In the genomic region with DNA sequence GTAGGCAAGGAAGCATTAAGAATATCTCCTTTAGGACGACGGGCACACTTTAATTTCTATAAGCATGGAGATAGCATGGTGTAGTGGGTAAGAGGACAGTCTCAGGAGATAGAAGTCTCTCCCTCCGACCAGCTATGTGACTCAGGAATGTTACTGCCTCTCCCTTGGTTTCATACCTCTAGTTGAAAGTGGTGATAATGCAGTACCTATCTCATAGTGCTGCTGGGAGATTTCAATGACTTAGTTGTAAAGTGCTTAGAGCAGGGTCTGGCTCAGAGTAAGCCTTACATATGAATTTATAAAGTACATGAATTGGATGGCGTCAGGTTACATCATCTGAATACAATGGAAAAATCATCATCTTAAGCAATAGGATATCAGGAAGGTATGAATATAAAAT, we compare ENCODE assay signal across 2 cellular contexts.
TF ChIP-seq lines count a peak whose summit lies in the region.

No MANE protein-coding gene starts in this region.

TF ChIP-seq in GM23338, 12 proteins besides CTCF, POLR2A, EP300 and RAD21 (continued from another document):
- TF ChIP-seq, protein P1, sequence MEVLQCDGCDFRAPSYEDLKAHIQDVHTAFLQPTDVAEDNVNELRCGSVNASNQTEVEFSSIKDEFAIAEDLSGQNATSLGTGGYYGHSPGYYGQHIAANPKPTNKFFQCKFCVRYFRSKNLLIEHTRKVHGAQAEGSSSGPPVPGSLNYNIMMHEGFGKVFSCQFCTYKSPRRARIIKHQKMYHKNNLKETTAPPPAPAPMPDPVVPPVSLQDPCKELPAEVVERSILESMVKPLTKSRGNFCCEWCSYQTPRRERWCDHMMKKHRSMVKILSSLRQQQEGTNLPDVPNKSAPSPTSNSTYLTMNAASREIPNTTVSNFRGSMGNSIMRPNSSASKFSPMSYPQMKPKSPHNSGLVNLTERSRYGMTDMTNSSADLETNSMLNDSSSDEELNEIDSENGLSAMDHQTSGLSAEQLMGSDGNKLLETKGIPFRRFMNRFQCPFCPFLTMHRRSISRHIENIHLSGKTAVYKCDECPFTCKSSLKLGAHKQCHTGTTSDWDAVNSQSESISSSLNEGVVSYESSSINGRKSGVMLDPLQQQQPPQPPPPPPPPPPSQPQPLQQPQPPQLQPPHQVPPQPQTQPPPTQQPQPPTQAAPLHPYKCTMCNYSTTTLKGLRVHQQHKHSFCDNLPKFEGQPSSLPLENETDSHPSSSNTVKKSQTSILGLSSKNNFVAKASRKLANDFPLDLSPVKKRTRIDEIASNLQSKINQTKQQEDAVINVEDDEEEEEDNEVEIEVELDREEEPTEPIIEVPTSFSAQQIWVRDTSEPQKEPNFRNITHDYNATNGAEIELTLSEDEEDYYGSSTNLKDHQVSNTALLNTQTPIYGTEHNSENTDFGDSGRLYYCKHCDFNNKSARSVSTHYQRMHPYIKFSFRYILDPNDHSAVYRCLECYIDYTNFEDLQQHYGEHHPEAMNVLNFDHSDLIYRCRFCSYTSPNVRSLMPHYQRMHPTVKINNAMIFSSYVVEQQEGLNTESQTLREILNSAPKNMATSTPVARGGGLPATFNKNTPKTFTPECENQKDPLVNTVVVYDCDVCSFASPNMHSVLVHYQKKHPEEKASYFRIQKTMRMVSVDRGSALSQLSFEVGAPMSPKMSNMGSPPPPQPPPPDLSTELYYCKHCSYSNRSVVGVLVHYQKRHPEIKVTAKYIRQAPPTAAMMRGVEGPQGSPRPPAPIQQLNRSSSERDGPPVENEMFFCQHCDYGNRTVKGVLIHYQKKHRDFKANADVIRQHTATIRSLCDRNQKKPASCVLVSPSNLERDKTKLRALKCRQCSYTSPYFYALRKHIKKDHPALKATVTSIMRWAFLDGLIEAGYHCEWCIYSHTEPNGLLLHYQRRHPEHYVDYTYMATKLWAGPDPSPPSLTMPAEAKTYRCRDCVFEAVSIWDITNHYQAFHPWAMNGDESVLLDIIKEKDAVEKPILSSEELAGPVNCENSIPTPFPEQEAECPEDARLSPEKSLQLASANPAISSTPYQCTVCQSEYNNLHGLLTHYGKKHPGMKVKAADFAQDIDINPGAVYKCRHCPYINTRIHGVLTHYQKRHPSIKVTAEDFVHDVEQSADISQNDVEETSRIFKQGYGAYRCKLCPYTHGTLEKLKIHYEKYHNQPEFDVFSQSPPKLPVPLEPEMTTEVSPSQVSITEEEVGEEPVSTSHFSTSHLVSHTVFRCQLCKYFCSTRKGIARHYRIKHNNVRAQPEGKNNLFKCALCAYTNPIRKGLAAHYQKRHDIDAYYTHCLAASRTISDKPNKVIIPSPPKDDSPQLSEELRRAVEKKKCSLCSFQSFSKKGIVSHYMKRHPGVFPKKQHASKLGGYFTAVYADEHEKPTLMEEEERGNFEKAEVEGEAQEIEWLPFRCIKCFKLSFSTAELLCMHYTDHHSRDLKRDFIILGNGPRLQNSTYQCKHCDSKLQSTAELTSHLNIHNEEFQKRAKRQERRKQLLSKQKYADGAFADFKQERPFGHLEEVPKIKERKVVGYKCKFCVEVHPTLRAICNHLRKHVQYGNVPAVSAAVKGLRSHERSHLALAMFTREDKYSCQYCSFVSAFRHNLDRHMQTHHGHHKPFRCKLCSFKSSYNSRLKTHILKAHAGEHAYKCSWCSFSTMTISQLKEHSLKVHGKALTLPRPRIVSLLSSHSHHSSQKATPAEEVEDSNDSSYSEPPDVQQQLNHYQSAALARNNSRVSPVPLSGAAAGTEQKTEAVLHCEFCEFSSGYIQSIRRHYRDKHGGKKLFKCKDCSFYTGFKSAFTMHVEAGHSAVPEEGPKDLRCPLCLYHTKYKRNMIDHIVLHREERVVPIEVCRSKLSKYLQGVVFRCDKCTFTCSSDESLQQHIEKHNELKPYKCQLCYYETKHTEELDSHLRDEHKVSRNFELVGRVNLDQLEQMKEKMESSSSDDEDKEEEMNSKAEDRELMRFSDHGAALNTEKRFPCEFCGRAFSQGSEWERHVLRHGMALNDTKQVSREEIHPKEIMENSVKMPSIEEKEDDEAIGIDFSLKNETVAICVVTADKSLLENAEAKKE (CRISPR knock-in tag; IDR thresholded peaks at IDR 0.05), result no peak
- no peak for TF ChIP-seq ZNF114 (CRISPR knock-in tag; IDR thresholded peaks at IDR 0.05)
- no peak for TF ChIP-seq EZH2phosphoT487 (IDR thresholded peaks at IDR 0.05; ENCODE audit: unreplicated experiment)
- no peak for TF ChIP-seq JUNB (IDR thresholded peaks at IDR 0.05; ENCODE audit: unreplicated experiment)
- TF ChIP-seq, protein P2, sequence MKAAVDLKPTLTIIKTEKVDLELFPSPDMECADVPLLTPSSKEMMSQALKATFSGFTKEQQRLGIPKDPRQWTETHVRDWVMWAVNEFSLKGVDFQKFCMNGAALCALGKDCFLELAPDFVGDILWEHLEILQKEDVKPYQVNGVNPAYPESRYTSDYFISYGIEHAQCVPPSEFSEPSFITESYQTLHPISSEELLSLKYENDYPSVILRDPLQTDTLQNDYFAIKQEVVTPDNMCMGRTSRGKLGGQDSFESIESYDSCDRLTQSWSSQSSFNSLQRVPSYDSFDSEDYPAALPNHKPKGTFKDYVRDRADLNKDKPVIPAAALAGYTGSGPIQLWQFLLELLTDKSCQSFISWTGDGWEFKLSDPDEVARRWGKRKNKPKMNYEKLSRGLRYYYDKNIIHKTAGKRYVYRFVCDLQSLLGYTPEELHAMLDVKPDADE (IDR thresholded peaks at IDR 0.05), result no peak
- no peak for TF ChIP-seq STAT1 (IDR thresholded peaks at IDR 0.05; ENCODE audit: unreplicated experiment)
- no peak for TF ChIP-seq ZNF331 (CRISPR knock-in tag; IDR thresholded peaks at IDR 0.05; ENCODE audit: low read depth)
- no peak for TF ChIP-seq NANOG (IDR thresholded peaks at IDR 0.05; ENCODE audit: borderline replicate concordance)
- no peak for TF ChIP-seq EZH2 (IDR thresholded peaks at IDR 0.05; ENCODE audit: low read depth, unreplicated experiment)
- TF ChIP-seq POLR2AphosphoS5 (IDR thresholded peaks at IDR 0.05; ENCODE audit: low read depth), result no peak

TF ChIP-seq in WTC11, 78 proteins besides CTCF, POLR2A, EP300 and RAD21 (continued from another document):
- TF ChIP-seq FOXJ3 (CRISPR knock-in tag; IDR thresholded peaks at IDR 0.05; ENCODE audit: borderline replicate concordance) (no peak), ZNF121 (CRISPR knock-in tag; IDR thresholded peaks at IDR 0.05) (no peak), SP1 (CRISPR knock-in tag; conservative IDR thresholded peaks at IDR 0.05) (no peak), JAZF1 (CRISPR knock-in tag; IDR thresholded peaks at IDR 0.05) (no peak)
